11 cellular contexts compared by ENCODE assay signal in the genomic region with DNA sequence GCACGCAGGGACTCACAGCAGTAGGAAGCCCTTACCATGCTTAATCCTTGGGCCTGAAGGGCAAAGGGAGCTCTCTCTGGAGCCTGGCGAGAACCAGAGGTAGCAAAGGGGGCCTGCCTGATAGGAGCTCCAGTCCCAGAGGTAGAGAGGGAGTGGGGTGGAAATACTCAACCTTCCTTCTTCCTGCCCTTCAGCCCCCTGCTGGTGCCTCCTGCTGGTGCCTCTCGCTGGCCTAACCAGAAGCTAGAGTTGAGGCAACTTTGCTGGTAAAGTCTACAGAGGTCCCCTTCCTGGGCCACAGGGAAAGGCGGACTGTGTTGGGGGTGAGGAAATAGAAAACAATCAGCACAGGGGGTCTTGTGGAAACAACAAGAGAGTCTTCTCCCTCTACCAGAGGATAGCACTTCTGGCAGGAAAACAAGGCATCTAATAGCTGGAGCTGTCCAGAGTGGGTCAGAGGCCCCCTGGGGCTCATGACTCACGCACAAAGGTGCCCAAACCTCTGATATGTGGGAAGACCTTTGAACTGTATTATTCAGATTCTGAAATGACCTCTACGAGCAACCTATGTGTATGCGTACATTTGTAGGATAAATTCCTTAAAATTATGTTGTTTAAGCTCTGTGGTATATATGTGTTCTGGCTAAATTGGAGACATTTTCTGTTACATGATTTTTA.
DNase-seq lines count a peak whose midpoint lies in the region; ATAC-seq and TF ChIP-seq lines count a peak whose summit lies in the region.
"Had no signal": no experiment of that assay in that cellular context is flagged by ENCODE, and none has a peak within 500 bp of the region (broad histone marks: within the 10 kb centered on the region; RNA-seq: fewer than 3 reads in every experiment).

No MANE protein-coding gene starts in this region.

- H3K36me3 ChIP-seq in GM23338 (ENCODE audit: insufficient read depth) (no peaks in the 10 kb centered on the region), osteoblast (ENCODE audit: insufficient read depth, low read length) (no peaks in the 10 kb centered on the region)

- H3K27me3 ChIP-seq in GM23338 (ENCODE audit: insufficient read depth) (no peaks in the 10 kb centered on the region), osteoblast (ENCODE audit: insufficient read depth, low read length) (no peaks in the 10 kb centered on the region)

- peak; percentile 46 for DNase-seq in GM23338 (ENCODE audit: low spot score)
- DNase-seq in NCI-H226: peak; percentile 24
- peak; percentile 50 for DNase-seq in fibroblast of mammary gland (ENCODE audit: low read depth)
- DNase-seq in osteoblast (ENCODE audit: insufficient read length, low spot score, missing footprints): no peak
- DNase-seq in activated CD4-positive, alpha-beta memory T cell treated with anti-CD3 and anti-CD28 coated beads, Interleukin-2, amount 10 ng/mL, durations not matched to agents 7 days and 5 days: no peak
- no peak for DNase-seq in SKM-1 (lab: John Stamatoyannopoulos, UW; ENCODE audit: unreplicated experiment)
- DNase-seq in activated naive CD4-positive, alpha-beta T cell treated with anti-CD3 and anti-CD28 coated beads for 36 hours: no peak
- DNase-seq: activated naive CD8-positive, alpha-beta T cell treated with anti-CD3 and anti-CD28 coated beads, Interleukin-2, amount 10 ng/mL, durations not matched to agents 7 days and 5 days; GOT3; NCI-H2107 had no signal

- H2AFZ ChIP-seq in GM23338 (no peak overlapping the region), osteoblast (ENCODE audit: low read length) (no peak overlapping the region)

- H3K4me3 ChIP-seq in GM23338: no peak overlapping the region
- no peak overlapping the region for H3K4me3 ChIP-seq in fibroblast of mammary gland (ENCODE audit: control insufficient read depth, low read depth, low read length)
- no peak overlapping the region for H3K4me3 ChIP-seq in osteoblast (ENCODE audit: insufficient read depth, low read length)

- ATAC-seq in GM23338 (peak; percentile 38), GM19395 (IDR thresholded peaks at IDR 0.05; ENCODE audit: unreplicated experiment) (no peak)

- H3K4me1 Mint-ChIP-seq in GM23338: peaks cover 4% of the 10 kb centered on the region
- peaks cover 22% of the 10 kb centered on the region for H3K4me1 Mint-ChIP-seq in activated CD4-positive, alpha-beta memory T cell treated with anti-CD3 and anti-CD28 coated beads, Interleukin-2, amount 10 ng/mL, durations not matched to agents 7 days and 5 days
- H3K4me1 Mint-ChIP-seq in activated naive CD4-positive, alpha-beta T cell treated with anti-CD3 and anti-CD28 coated beads for 36 hours (ENCODE audit: low read depth): peaks cover 20% of the 10 kb centered on the region

- no peaks in the 10 kb centered on the region for H3F3A ChIP-seq in GM23338 (replicated peaks; ENCODE audit: low read depth)

- peaks cover 18% of the 10 kb centered on the region; the same call in 2 of the 3 replicates for H3K36me3 Mint-ChIP-seq in GM23338 (ENCODE audit: low read depth)
- H3K36me3 Mint-ChIP-seq in activated CD4-positive, alpha-beta memory T cell treated with anti-CD3 and anti-CD28 coated beads, Interleukin-2, amount 10 ng/mL, durations not matched to agents 7 days and 5 days (ENCODE audit: low read depth): peaks cover 41% of the 10 kb centered on the region
- peaks cover 6% of the 10 kb centered on the region for H3K36me3 Mint-ChIP-seq in activated naive CD4-positive, alpha-beta T cell treated with anti-CD3 and anti-CD28 coated beads for 36 hours (ENCODE audit: low read depth)

- H3K27ac ChIP-seq in GM23338 (ENCODE audit: low read depth): no peak overlapping the region
- no peak overlapping the region for H3K27ac ChIP-seq in osteoblast (ENCODE audit: low read depth, low read length)

- H3K4me1 ChIP-seq in GM23338 (ENCODE audit: insufficient read depth) (no peaks in the 10 kb centered on the region), osteoblast (ENCODE audit: insufficient read depth, low read length) (peaks cover 12% of the 10 kb centered on the region)

- H4K20me1 ChIP-seq in GM23338 (replicated peaks; ENCODE audit: insufficient read depth) (no peaks in the 10 kb centered on the region), osteoblast (ENCODE audit: insufficient read depth, low read length) (no peaks in the 10 kb centered on the region)

- no peak overlapping the region for H3K4me3 Mint-ChIP-seq in GM23338
- H3K4me3 Mint-ChIP-seq in activated CD4-positive, alpha-beta memory T cell treated with anti-CD3 and anti-CD28 coated beads, Interleukin-2, amount 10 ng/mL, durations not matched to agents 7 days and 5 days: no peak overlapping the region
- H3K4me3 Mint-ChIP-seq in activated naive CD4-positive, alpha-beta T cell treated with anti-CD3 and anti-CD28 coated beads for 36 hours: no peak overlapping the region

- H3K9me2 ChIP-seq in GM23338 (ENCODE audit: insufficient read depth): 0 out of 2 replicates have a peak, but pooled peaks cover 4% of the 10 kb centered on the region

- intact Hi-C loops in activated naive CD4-positive, alpha-beta T cell treated with anti-CD3 and anti-CD28 coated beads for 36 hours (cut with micrococcal nuclease): no loop called here

- H3K79me2 ChIP-seq in GM23338 (replicated peaks; ENCODE audit: insufficient read depth) (no peaks in the 10 kb centered on the region), osteoblast (ENCODE audit: insufficient read depth, low read length) (no peaks in the 10 kb centered on the region)

- H3K9me3 ChIP-seq in osteoblast (ENCODE audit: low read depth, low read length): no peaks in the 10 kb centered on the region

- no peak overlapping the region for H3K27ac Mint-ChIP-seq in GM23338
- no peak overlapping the region for H3K27ac Mint-ChIP-seq in activated CD4-positive, alpha-beta memory T cell treated with anti-CD3 and anti-CD28 coated beads, Interleukin-2, amount 10 ng/mL, durations not matched to agents 7 days and 5 days
- no peak overlapping the region for H3K27ac Mint-ChIP-seq in activated naive CD4-positive, alpha-beta T cell treated with anti-CD3 and anti-CD28 coated beads for 36 hours
- H3K27ac Mint-ChIP-seq: activated naive CD8-positive, alpha-beta T cell treated with anti-CD3 and anti-CD28 coated beads, Interleukin-2, amount 10 ng/mL, durations not matched to agents 7 days and 5 days had no signal

- H3K27me3 Mint-ChIP-seq in GM23338 (ENCODE audit: insufficient read depth, low read depth, poor library complexity): no peaks in the 10 kb centered on the region
- no peaks in the 10 kb centered on the region for H3K27me3 Mint-ChIP-seq in activated CD4-positive, alpha-beta memory T cell treated with anti-CD3 and anti-CD28 coated beads, Interleukin-2, amount 10 ng/mL, durations not matched to agents 7 days and 5 days
- no peaks in the 10 kb centered on the region for H3K27me3 Mint-ChIP-seq in activated naive CD4-positive, alpha-beta T cell treated with anti-CD3 and anti-CD28 coated beads for 36 hours (ENCODE audit: low read depth)
- H3K27me3 Mint-ChIP-seq: activated naive CD8-positive, alpha-beta T cell treated with anti-CD3 and anti-CD28 coated beads, Interleukin-2, amount 10 ng/mL, durations not matched to agents 7 days and 5 days had no signal

- POLR2A ChIA-PET in activated CD4-positive, alpha-beta memory T cell treated with anti-CD3 and anti-CD28 coated beads, Interleukin-2, amount 10 ng/mL, durations not matched to agents 7 days and 5 days (lab: Charles Lee): interaction anchor here (1.0 kb wide), 1 partner anchor 295 kb away, joined by 3 read pairs; no protein-coding TSS in a partner anchor

- H3K4me2 ChIP-seq in GM23338 (no peak overlapping the region), osteoblast (ENCODE audit: insufficient read depth, low read length) (no peak overlapping the region)

- CTCF ChIA-PET in activated CD4-positive, alpha-beta memory T cell treated with anti-CD3 and anti-CD28 coated beads, Interleukin-2, amount 10 ng/mL, durations not matched to agents 7 days and 5 days (lab: Charles Lee): interaction anchor here (1.3 kb wide), 1 partner anchor 320 kb away, joined by 3 read pairs; no protein-coding TSS in a partner anchor
- CTCF ChIA-PET in activated naive CD4-positive, alpha-beta T cell treated with anti-CD3 and anti-CD28 coated beads for 36 hours (lab: Charles Lee): interaction anchor here (1.2 kb wide), 1 partner anchor 24 kb away, joined by 3 read pairs; no protein-coding TSS in a partner anchor

- TF ChIP-seq CTCF in GM23338 (conservative IDR thresholded peaks at IDR 0.05; ENCODE audit: low read depth in 2 of 2) (peak; percentile 33 to 48; a peak in 3 of 4 replicates), fibroblast of mammary gland (conservative IDR thresholded peaks at IDR 0.05; ENCODE audit: control insufficient read depth, insufficient read depth, low read depth, low read length) (peak; percentile 28), osteoblast (IDR thresholded peaks at IDR 0.05; ENCODE audit: extremely low read depth, low read depth, low read length) (peak; percentile 23)

- peaks cover 17% of the 10 kb centered on the region; the same call in 2 of the 3 replicates for H3K9me3 Mint-ChIP-seq in GM23338
- H3K9me3 Mint-ChIP-seq in activated CD4-positive, alpha-beta memory T cell treated with anti-CD3 and anti-CD28 coated beads, Interleukin-2, amount 10 ng/mL, durations not matched to agents 7 days and 5 days: peaks cover 8% of the 10 kb centered on the region
- H3K9me3 Mint-ChIP-seq in activated naive CD4-positive, alpha-beta T cell treated with anti-CD3 and anti-CD28 coated beads for 36 hours: peaks cover 1% of the 10 kb centered on the region

TF ChIP-seq in GM23338, 12 proteins besides CTCF, POLR2A, EP300 and RAD21 (continues in another document):
- TF ChIP-seq EZH2 (IDR thresholded peaks at IDR 0.05; ENCODE audit: low read depth, unreplicated experiment): no peak

Comparison
In these comparisons a context has a peak if more than half of its experiments do, and no peak if none do; other contexts are left out.
1. DNase-seq: peak in GM23338 (single experiment), NCI-H226 (single experiment) and fibroblast of mammary gland (single experiment); none in osteoblast (single experiment), activated CD4-positive, alpha-beta memory T cell treated with anti-CD3 and anti-CD28 coated beads, Interleukin-2, amount 10 ng/mL, durations not matched to agents 7 days and 5 days (single experiment), SKM-1 (single experiment) and activated naive CD4-positive, alpha-beta T cell treated with anti-CD3 and anti-CD28 coated beads for 36 hours (single experiment).
2. Peak in every context shown above with its lines, with median percentiles within 50 percentile points of each other: CTCF ChIP-seq.